In genomic region chr18:55403555-55403954, GRCh38 we compare ENCODE assay signal across 12 cellular contexts.
DNase-seq lines count a peak whose midpoint lies in the region; ATAC-seq and TF ChIP-seq lines count a peak whose summit lies in the region.
"Had no signal": no experiment of that assay in that cellular context is flagged by ENCODE, and none has a peak within 500 bp of the region (broad histone marks: within the 10 kb centered on the region; RNA-seq: fewer than 3 reads in every experiment).

No MANE protein-coding gene starts in this region.

- H3K4me3 ChIP-seq in OCI-LY1 (ENCODE audit: low read depth, low read length, poor library complexity, severe bottlenecking) (no peak overlapping the region), endocrine pancreas (ENCODE audit: control insufficient read depth, insufficient read depth, low read length) (peak overlapping the region; percentile 0), muscle layer of duodenum (ENCODE audit: low read depth in 1 of 2, low read length in 2 of 2) (peak overlapping the region; percentile 50 to 59), thyroid gland (replicated peaks in 1 of 3) (no peak overlapping the region)

- H3K79me2 ChIP-seq in OCI-LY1 (ENCODE audit: insufficient read depth, low read length), result peaks cover 85% of the 10 kb centered on the region

- peak overlapping the region; percentile 11; the same call in 1 of the 2 replicates for H3K4me2 ChIP-seq in OCI-LY1 (ENCODE audit: low read length)

- H3F3A ChIP-seq in OCI-LY1 (ENCODE audit: insufficient read depth, low read length), result no peaks in the 10 kb centered on the region

- H3K36me3 ChIP-seq in OCI-LY1 (ENCODE audit: insufficient read depth, low read length), result peaks cover 33% of the 10 kb centered on the region
- no peaks in the 10 kb centered on the region for H3K36me3 ChIP-seq in endocrine pancreas (ENCODE audit: control insufficient read depth, insufficient read depth, low read length)
- H3K36me3 ChIP-seq in muscle layer of duodenum (ENCODE audit: control insufficient read depth in 1 of 2, insufficient read depth in 2 of 2, low read length in 2 of 2), result no peaks in the 10 kb centered on the region
- no peaks in the 10 kb centered on the region for H3K36me3 ChIP-seq in thyroid gland

- H3K27me3 ChIP-seq in OCI-LY1 (ENCODE audit: insufficient read depth, low read length), result no peaks in the 10 kb centered on the region
- no peaks in the 10 kb centered on the region for H3K27me3 ChIP-seq in endocrine pancreas (ENCODE audit: control insufficient read depth, insufficient read depth, low read length)
- no peaks in the 10 kb centered on the region for H3K27me3 ChIP-seq in muscle layer of duodenum (ENCODE audit: low read depth, low read length)
- H3K27me3 ChIP-seq in thyroid gland, result no peaks in the 10 kb centered on the region

- TF ChIP-seq CTCF in OCI-LY1 (IDR thresholded peaks at IDR 0.05; ENCODE audit: low read length) (no peak), thyroid gland (IDR thresholded peaks at IDR 0.05) (no peak)

- H4K20me1 ChIP-seq in OCI-LY1 (ENCODE audit: insufficient read depth, low read length), result peaks cover 5% of the 10 kb centered on the region; the same call in 1 of the 2 replicates

- H3K9me2 ChIP-seq in OCI-LY1 (ENCODE audit: low read depth, low read length), result no peaks in the 10 kb centered on the region

- H3K27ac ChIP-seq in OCI-LY1 (ENCODE audit: low read depth, low read length, poor library complexity, severe bottlenecking) (peak overlapping the region; percentile 13), muscle layer of duodenum (ENCODE audit: low read length) (peak overlapping the region; percentile 62), thyroid gland (peak overlapping the region in 2 of 3 donors; percentile 36 to 75)

- intact Hi-C loops in thyroid gland (cut with DNase I), result loop anchor here (10.0 kb wide), 1 partner anchor 169 kb away; no protein-coding TSS in a partner anchor

- no peak for TF ChIP-seq POLR2A in thyroid gland (IDR thresholded peaks at IDR 0.05)

- WGBS in thyroid gland, 2 donors, result 74% methylated on average over 3 of the region's 3 CpGs

- H3K9me3 ChIP-seq in OCI-LY1 (ENCODE audit: low read length), result no peaks in the 10 kb centered on the region
- H3K9me3 ChIP-seq in endocrine pancreas (ENCODE audit: control insufficient read depth, low read length), result no peaks in the 10 kb centered on the region
- H3K9me3 ChIP-seq in muscle layer of duodenum (ENCODE audit: control insufficient read depth in 1 of 2, low read length in 2 of 2), result no peaks in the 10 kb centered on the region
- H3K9me3 ChIP-seq in thyroid gland, result no peaks in the 10 kb centered on the region

- H3K4me1 ChIP-seq in OCI-LY1 (ENCODE audit: insufficient read depth, low read length, severe bottlenecking), result peaks cover 63% of the 10 kb centered on the region
- H3K4me1 ChIP-seq in endocrine pancreas (ENCODE audit: control insufficient read depth, insufficient read depth, low read length), result no peaks in the 10 kb centered on the region
- peaks cover 0 to 17% of the 10 kb centered on the region in 2 donors for H3K4me1 ChIP-seq in muscle layer of duodenum (ENCODE audit: control insufficient read depth in 1 of 2, insufficient read depth in 2 of 2, low read length in 2 of 2)
- H3K4me1 ChIP-seq in thyroid gland, result peaks cover 8 to 9% of the 10 kb centered on the region in 2 donors

- H3K9ac ChIP-seq in OCI-LY1 (ENCODE audit: low read length), result no peak overlapping the region; the same call in 1 of the 2 replicates
- H3K9ac ChIP-seq in endocrine pancreas (ENCODE audit: control insufficient read depth, insufficient read depth, low read length), result no peak overlapping the region

- ATAC-seq in HG02759 (IDR thresholded peaks at IDR 0.05; ENCODE audit: unreplicated experiment), result no peak
- ATAC-seq: stimulated activated naive B cell treated with anti-CD40 and anti-IgM and Interleukin-4, amounts not matched to agents 10 μg/mL and 1 μg/mL and 100 μg/mL, for 72 hours had no signal

- no peak overlapping the region for H2AFZ ChIP-seq in OCI-LY1 (ENCODE audit: low read length)

- no peak for DNase-seq in thyroid gland
- DNase-seq in iPS-NIHi7 (ENCODE audit: extremely low spot score), result no peak
- no peak for DNase-seq in foreskin melanocyte
- DNase-seq: activated CD4-positive, CD25-positive, alpha-beta regulatory T cell treated with anti-CD3 and anti-CD28 coated beads, Interleukin-2, amount 50 U/mL, for 72 hours; GOT3; kidney glomerular epithelial cell; NCI-H2029; stimulated activated naive B cell treated with anti-CD40 and anti-IgM and Interleukin-4, amounts not matched to agents 10 μg/mL and 1 μg/mL and 100 μg/mL, for 72 hours had no signal

Comparison
In these comparisons a context has a peak if more than half of its experiments do, and no peak if none do; other contexts are left out.
1. H3K4me3 ChIP-seq: peak in endocrine pancreas (single experiment) and muscle layer of duodenum (2 of 2); none in OCI-LY1 (single experiment) and thyroid gland (0 of 3).
2. Peak in every context shown above with its lines, with median percentiles within 50 percentile points of each other: H3K27ac ChIP-seq.